In genomic region chr7:101465576-101466196, GRCh38 we compare ENCODE assay signal across 19 cellular contexts.
DNase-seq lines count a peak whose midpoint lies in the region; ATAC-seq, FAIRE-seq and TF ChIP-seq lines count a peak whose summit lies in the region.
"Had no signal": no experiment of that assay in that cellular context is flagged by ENCODE, and none has a peak within 500 bp of the region (broad histone marks: within the 10 kb centered on the region; RNA-seq: fewer than 3 reads in every experiment).

No MANE protein-coding gene starts in this region.

- TF ChIP-seq CTCF in endothelial cell of umbilical vein (IDR thresholded peaks at IDR 0.05; ENCODE audit: extremely low read depth in 1 of 2, insufficient read depth in 1 of 2, low read depth in 1 of 2, low read length in 2 of 2) (no peak), sigmoid colon (IDR thresholded peaks at IDR 0.05) (no peak), MCF 10A (IDR thresholded peaks at IDR 0.05; ENCODE audit: unreplicated experiment) (no peak)

- no peaks in the 10 kb centered on the region for H3K9me3 ChIP-seq in endothelial cell of umbilical vein (replicated peaks; ENCODE audit: control insufficient read depth, insufficient read depth, low read length)
- no peaks in the 10 kb centered on the region for H3K9me3 ChIP-seq in sigmoid colon
- H3K9me3 ChIP-seq: Caco-2, right atrium auricular region had no signal

- peaks cover 12% of the 10 kb centered on the region for H3K4me1 Mint-ChIP-seq in activated naive CD4-positive, alpha-beta T cell treated with anti-CD3 and anti-CD28 coated beads for 36 hours (ENCODE audit: low read depth)
- peaks cover 9 to 14% (median 12%) of the 10 kb centered on the region in 3 donors for H3K4me1 Mint-ChIP-seq in T-cell
- no peaks in the 10 kb centered on the region for H3K4me1 Mint-ChIP-seq in MCF 10A (ENCODE audit: insufficient read depth, unreplicated experiment)

- H3K4me3 ChIP-seq in endothelial cell of umbilical vein (replicated peaks in 1 of 3; ENCODE audit: insufficient read depth in 1 of 3, low read depth in 1 of 3, low read length in 3 of 3) (no peak overlapping the region), sigmoid colon (no peak overlapping the region)
- H3K4me3 ChIP-seq: right atrium auricular region had no signal

- TF ChIP-seq POLR2A in endothelial cell of umbilical vein (IDR thresholded peaks at IDR 0.05; ENCODE audit: low read depth, low read length) (no peak), sigmoid colon (IDR thresholded peaks at IDR 0.05) (no peak)

- no peaks in the 10 kb centered on the region for H3K36me3 ChIP-seq in endothelial cell of umbilical vein (ENCODE audit: control insufficient read depth in 2 of 2, extremely low read depth in 1 of 2, insufficient read depth in 2 of 2, low read length in 2 of 2)
- no peaks in the 10 kb centered on the region for H3K36me3 ChIP-seq in sigmoid colon
- H3K36me3 ChIP-seq: right atrium auricular region had no signal

- no peak overlapping the region for H3K4me3 Mint-ChIP-seq in activated naive CD4-positive, alpha-beta T cell treated with anti-CD3 and anti-CD28 coated beads for 36 hours
- H3K4me3 Mint-ChIP-seq in T-cell (peak overlapping the region in 2 of 3 donors; percentile 9 to 49), MCF 10A (ENCODE audit: unreplicated experiment) (no peak overlapping the region)
- H3K4me3 Mint-ChIP-seq: brain had no signal

- dilution Hi-C loops in endothelial cell of umbilical vein (cut with MboI; ENCODE audit: extremely low pct_ligation_motif_present, low sequenced_read_pairs): no loop called here

- BruUV-seq in endothelial cell of umbilical vein (replicated peaks; lab: Mats Ljungman, UMichigan): no TSS peak
- BruUV-seq in MCF 10A (replicated peaks; lab: Mats Ljungman, UMichigan): no TSS peak

- H3K4me2 ChIP-seq in endothelial cell of umbilical vein (ENCODE audit: insufficient read depth, low read length): no peak overlapping the region

- H3K27me3 Mint-ChIP-seq in activated naive CD4-positive, alpha-beta T cell treated with anti-CD3 and anti-CD28 coated beads for 36 hours (ENCODE audit: low read depth): no peaks in the 10 kb centered on the region
- H3K27me3 Mint-ChIP-seq in T-cell: peaks cover 0 to 6% of the 10 kb centered on the region in 2 donors
- H3K27me3 Mint-ChIP-seq in MCF 10A (ENCODE audit: insufficient read depth, unreplicated experiment): peaks cover 64% of the 10 kb centered on the region

- CTCF ChIA-PET in activated naive CD4-positive, alpha-beta T cell treated with anti-CD3 and anti-CD28 coated beads for 36 hours (lab: Charles Lee): interaction anchor here (0.6 kb wide), 1 partner anchor 136 kb away, joined by 3 read pairs; no protein-coding TSS in a partner anchor
- CTCF ChIA-PET in T-cell (lab: Charles Lee) (interaction anchor here in 1 of 2 donors (0.6 to 0.7 kb wide), 2 partner anchors 34 to 720 kb away, joined by 3 to 6 read pairs; no protein-coding TSS in a partner anchor), endothelial cell of umbilical vein (lab: Charles Lee) (no interaction called here), MCF 10A (lab: Yijun Ruan, JAX) (no interaction called here)

- intact Hi-C loops in activated naive CD4-positive, alpha-beta T cell treated with anti-CD3 and anti-CD28 coated beads for 36 hours (cut with micrococcal nuclease): loop anchor here (5.0 kb wide), 1 partner anchor 42 kb away; no protein-coding TSS in a partner anchor
- intact Hi-C loops in endothelial cell of umbilical vein (cut with micrococcal nuclease): no loop called here
- intact Hi-C loops in sigmoid colon (cut with DNase I): no loop called here
- intact Hi-C loops in MCF 10A (cut with micrococcal nuclease): no loop called here

- ATAC-seq in T-cell (replicated peaks in 1 of 4) (peak in 2 of 4 experiments; percentile 48 to 53), GM21381 (IDR thresholded peaks at IDR 0.05; ENCODE audit: unreplicated experiment) (no peak)
- ATAC-seq: esophagus mucosa had no signal

- H3K27ac ChIP-seq in endothelial cell of umbilical vein (ENCODE audit: insufficient read depth, low read depth, low read length) (no peak overlapping the region), sigmoid colon (no peak overlapping the region)
- H3K27ac ChIP-seq: right atrium auricular region had no signal

- WGBS in sigmoid colon, 2 donors: 41 to 65% methylated on average over 9 of the region's 9 CpGs

- H3K9me1 ChIP-seq in endothelial cell of umbilical vein (replicated peaks; ENCODE audit: control insufficient read depth, extremely low read depth, insufficient read depth, low read length): no peaks in the 10 kb centered on the region

- POLR2A ChIA-PET in T-cell (lab: Charles Lee): no interaction called here
- POLR2A ChIA-PET in endothelial cell of umbilical vein (lab: Charles Lee): no interaction called here
- POLR2A ChIA-PET in MCF 10A (lab: Yijun Ruan, JAX): no interaction called here

- H3K36me3 Mint-ChIP-seq in activated naive CD4-positive, alpha-beta T cell treated with anti-CD3 and anti-CD28 coated beads for 36 hours (ENCODE audit: low read depth): no peaks in the 10 kb centered on the region
- H3K36me3 Mint-ChIP-seq in T-cell: no peaks in the 10 kb centered on the region
- H3K36me3 Mint-ChIP-seq in MCF 10A (ENCODE audit: insufficient read depth, unreplicated experiment): peaks cover 2% of the 10 kb centered on the region
- H3K36me3 Mint-ChIP-seq: brain had no signal

- no peak for TF ChIP-seq EP300 in sigmoid colon (IDR thresholded peaks at IDR 0.05)

- peak; percentile 46 for FAIRE-seq in endothelial cell of umbilical vein (lab: Jason Lieb, UNC)
- FAIRE-seq: GM12892, H54, keratinocyte had no signal

- H3K4me1 ChIP-seq in endothelial cell of umbilical vein (ENCODE audit: control insufficient read depth, extremely low read depth, insufficient read depth, low read length) (no peaks in the 10 kb centered on the region), sigmoid colon (no peaks in the 10 kb centered on the region)
- H3K4me1 ChIP-seq: Caco-2, right atrium auricular region had no signal

- peak overlapping the region; percentile 75 for H2AFZ ChIP-seq in endothelial cell of umbilical vein (ENCODE audit: low read depth, low read length)

- no peak overlapping the region for H3K9ac ChIP-seq in endothelial cell of umbilical vein (replicated peaks; ENCODE audit: extremely low read depth, insufficient read depth, low read length)

- DNase-seq in activated naive CD4-positive, alpha-beta T cell treated with anti-CD3 and anti-CD28 coated beads for 36 hours: peak; percentile 37
- DNase-seq in activated naive CD4-positive, alpha-beta T cell treated with Interleukin-2 at 50 U/mL for 16 hours: no peak
- DNase-seq in T-cell (peak in 3 of 34 experiments; percentile 4 to 17 (median 13)), endothelial cell of umbilical vein (ENCODE audit: low read depth, low spot score) (peak; percentile 48), sigmoid colon (peak; percentile 37), MCF 10A (ENCODE audit: unreplicated experiment) (no peak), NCI-H345 (lab: John Stamatoyannopoulos, UW) (no peak)
- DNase-seq: mesendoderm, NCI-H446 treated with DMSO at 0.1 percent for 48 hours, SHP77 treated with DMSO at 0.1 percent for 48 hours, T1000 had no signal

- H3K27ac Mint-ChIP-seq in activated naive CD4-positive, alpha-beta T cell treated with anti-CD3 and anti-CD28 coated beads for 36 hours: no peak overlapping the region
- H3K27ac Mint-ChIP-seq in T-cell (peak overlapping the region in 1 of 2 donors; percentile 61), MCF 10A (ENCODE audit: low read depth, unreplicated experiment) (no peak overlapping the region)
- H3K27ac Mint-ChIP-seq: brain had no signal

- H4K20me1 ChIP-seq in endothelial cell of umbilical vein (replicated peaks; ENCODE audit: control insufficient read depth, extremely low read depth, insufficient read depth, low read length): no peaks in the 10 kb centered on the region

- H3K27me3 ChIP-seq in endothelial cell of umbilical vein (ENCODE audit: control insufficient read depth in 2 of 2, insufficient read depth in 2 of 2, low read length in 2 of 2) (no peaks in the 10 kb centered on the region), sigmoid colon (peaks cover 0 to 6% (median 0%) of the 10 kb centered on the region in 3 donors)
- H3K27me3 ChIP-seq: right atrium auricular region had no signal

- no peaks in the 10 kb centered on the region for H3K9me3 Mint-ChIP-seq in activated naive CD4-positive, alpha-beta T cell treated with anti-CD3 and anti-CD28 coated beads for 36 hours
- H3K9me3 Mint-ChIP-seq in T-cell: no peaks in the 10 kb centered on the region
- no peaks in the 10 kb centered on the region for H3K9me3 Mint-ChIP-seq in MCF 10A (ENCODE audit: unreplicated experiment)
- H3K9me3 Mint-ChIP-seq: brain had no signal

- no peaks in the 10 kb centered on the region for H3K79me2 ChIP-seq in endothelial cell of umbilical vein (ENCODE audit: control insufficient read depth, insufficient read depth, low read length)

TF ChIP-seq in endothelial cell of umbilical vein, 7 proteins besides CTCF, POLR2A, EP300 and RAD21:
- no peak for TF ChIP-seq FOS (IDR thresholded peaks at IDR 0.05; ENCODE audit: borderline replicate concordance, insufficient read depth, low read length)
- TF ChIP-seq GATA2 (IDR thresholded peaks at IDR 0.05; ENCODE audit: insufficient read depth, insufficient read length, low read depth, low read length): no peak
- no peak for TF ChIP-seq POLR2AphosphoS5 (IDR thresholded peaks at IDR 0.05; ENCODE audit: insufficient read depth, low read depth, low read length)
- no peak for TF ChIP-seq EZH2 (IDR thresholded peaks at IDR 0.05; ENCODE audit: borderline replicate concordance, low read depth, low read length, severe bottlenecking)
- no peak for TF ChIP-seq MAX (IDR thresholded peaks at IDR 0.05; ENCODE audit: insufficient read depth, insufficient read length)
- no peak for TF ChIP-seq JUN (IDR thresholded peaks at IDR 0.05; ENCODE audit: borderline replicate concordance, insufficient read depth, insufficient read length, low read depth)
- no peak for TF ChIP-seq MYC (IDR thresholded peaks at IDR 0.05; ENCODE audit: low read depth, low read length)

Comparison
In these comparisons a context has a peak if more than half of its experiments do, and no peak if none do; other contexts are left out.
1. DNase-seq: peak in activated naive CD4-positive, alpha-beta T cell treated with anti-CD3 and anti-CD28 coated beads for 36 hours (single experiment), endothelial cell of umbilical vein (single experiment) and sigmoid colon (single experiment); none in activated naive CD4-positive, alpha-beta T cell treated with Interleukin-2 at 50 U/mL for 16 hours (single experiment), MCF 10A (single experiment) and NCI-H345 (single experiment).
2. H3K4me3 Mint-ChIP-seq: peak in T-cell (2 of 3); none in activated naive CD4-positive, alpha-beta T cell treated with anti-CD3 and anti-CD28 coated beads for 36 hours (single experiment) and MCF 10A (single experiment).